In the genomic region with DNA sequence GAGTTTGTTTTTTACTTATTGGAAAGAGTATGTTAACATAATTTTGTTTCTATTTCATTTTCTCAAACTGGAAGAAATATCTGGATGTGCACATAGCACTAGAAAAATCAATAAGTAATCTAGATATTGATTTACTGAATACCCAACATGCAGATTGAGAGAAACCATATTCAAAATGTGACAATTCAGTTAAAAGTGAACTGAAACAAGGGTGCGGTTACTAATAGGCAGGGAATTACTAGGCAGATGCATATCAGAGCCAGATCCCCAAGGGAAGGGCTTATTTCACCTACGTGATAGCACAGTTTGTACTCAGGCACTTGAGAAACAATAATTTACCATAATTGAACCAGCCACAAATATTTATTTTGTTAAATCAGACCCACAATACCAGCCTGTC, we compare ENCODE assay signal across 14 cellular contexts.
A peak's percentile ranks its signal among the peaks of the same experiment; 100 is the strongest.
DNase-seq lines count a peak whose midpoint lies in the region; ATAC-seq, FAIRE-seq and TF ChIP-seq lines count a peak whose summit lies in the region.
"Had no signal": no experiment of that assay in that cellular context is flagged by ENCODE, and none has a peak within 500 bp of the region (broad histone marks: within the 10 kb centered on the region; RNA-seq: fewer than 3 reads in every experiment).

No MANE protein-coding gene starts in this region.

- intact Hi-C loops in prostate gland (cut with DNase I): no loop called here

- POLR2A ChIA-PET in naive thymus-derived CD8-positive, alpha-beta T cell (lab: Charles Lee): no interaction called here

- no peak overlapping the region for H3K4me3 Mint-ChIP-seq in naive thymus-derived CD8-positive, alpha-beta T cell

- no peaks in the 10 kb centered on the region for H3K36me3 Mint-ChIP-seq in naive thymus-derived CD8-positive, alpha-beta T cell

- 85% methylated on average over 2 of the region's 2 CpGs for WGBS in prostate gland

- H3K4me1 Mint-ChIP-seq in naive thymus-derived CD8-positive, alpha-beta T cell: no peaks in the 10 kb centered on the region

- DNase-seq in NCI-H1930 (lab: John Stamatoyannopoulos, UW) (peak; percentile 83 to 92), prostate gland (ENCODE audit: low spot score) (no peak), HTR-8/SVneo (ENCODE audit: insufficient read length, low spot score) (no peak), AG08396 (ENCODE audit: low spot score) (no peak)
- no peak for DNase-seq in naive thymus-derived CD8-positive, alpha-beta T cell
- DNase-seq: activated CD4-positive, alpha-beta T cell treated with anti-CD3 and anti-CD28 coated beads, Interleukin-2, amount 50 U/mL, for 48 hours; aorta; esophagus squamous epithelium; left ventricle myocardium inferior; right cardiac atrium; SHP77 treated with DMSO at 0.1 percent for 48 hours had no signal

- TF ChIP-seq POLR2A in prostate gland (IDR thresholded peaks at IDR 0.05): no peak

- no peak for FAIRE-seq in HTR-8/SVneo (lab: Jason Lieb, UNC)

- H3K36me3 ChIP-seq in prostate gland: no peaks in the 10 kb centered on the region
- H3K36me3 ChIP-seq: esophagus squamous epithelium, left ventricle myocardium inferior had no signal

- peaks cover 0 to 1% (median 0%) of the 10 kb centered on the region in 5 donors for H3K27me3 Mint-ChIP-seq in naive thymus-derived CD8-positive, alpha-beta T cell

- no peak overlapping the region for H3K27ac Mint-ChIP-seq in naive thymus-derived CD8-positive, alpha-beta T cell

- no peak overlapping the region for H3K27ac ChIP-seq in prostate gland
- H3K27ac ChIP-seq: esophagus squamous epithelium, left ventricle myocardium inferior had no signal

- no peak overlapping the region for H3K4me3 ChIP-seq in prostate gland
- H3K4me3 ChIP-seq: esophagus squamous epithelium, left ventricle myocardium inferior had no signal

- no peaks in the 10 kb centered on the region for H3K27me3 ChIP-seq in prostate gland (replicated peaks; ENCODE audit: insufficient read depth)
- H3K27me3 ChIP-seq: esophagus squamous epithelium had no signal

- no peaks in the 10 kb centered on the region for H3K9me3 ChIP-seq in prostate gland
- H3K9me3 ChIP-seq: esophagus squamous epithelium, left ventricle myocardium inferior had no signal

- H3K4me1 ChIP-seq in prostate gland (replicated peaks): no peaks in the 10 kb centered on the region
- H3K4me1 ChIP-seq: esophagus squamous epithelium, left ventricle myocardium inferior had no signal

- ATAC-seq in GM18499 (IDR thresholded peaks at IDR 0.05; ENCODE audit: insufficient read depth, unreplicated experiment) (peak; percentile 61), GM19468 (IDR thresholded peaks at IDR 0.05; ENCODE audit: extremely low read depth, unreplicated experiment) (peak; percentile 70), HG03039 (IDR thresholded peaks at IDR 0.05; ENCODE audit: unreplicated experiment) (peak; percentile 70)
- ATAC-seq in naive thymus-derived CD8-positive, alpha-beta T cell: no peak
- ATAC-seq: right cardiac atrium had no signal

- no peak for TF ChIP-seq CTCF in prostate gland (IDR thresholded peaks at IDR 0.05)

- peaks cover 0 to 3% (median 0%) of the 10 kb centered on the region in 9 donors for H3K9me3 Mint-ChIP-seq in naive thymus-derived CD8-positive, alpha-beta T cell

Comparison
In these comparisons a context has a peak if more than half of its experiments do, and no peak if none do; other contexts are left out.
1. ATAC-seq: peak in GM18499 (single experiment), GM19468 (single experiment) and HG03039 (single experiment); none in naive thymus-derived CD8-positive, alpha-beta T cell (0 of 2).
2. DNase-seq: peak in NCI-H1930 (2 of 2); none in prostate gland (single experiment), HTR-8/SVneo (single experiment), AG08396 (single experiment) and naive thymus-derived CD8-positive, alpha-beta T cell (0 of 10).